Comparison of ENCODE assay signal across 1 cellular context in genomic region chr13:24747248-24748151, GRCh38.
TF ChIP-seq lines count a peak whose summit lies in the region.

No MANE protein-coding gene starts in this region.

TF ChIP-seq in H1, 55 proteins besides CTCF, POLR2A, EP300 and RAD21:
- TF ChIP-seq SUZ12 (IDR thresholded peaks at IDR 0.05; ENCODE audit: low read length) (peak; percentile 57), RFX5 (IDR thresholded peaks at IDR 0.05; ENCODE audit: borderline replicate concordance, low read depth, low read length) (no peak), SP1 (IDR thresholded peaks at IDR 0.05; ENCODE audit: low read depth, low read length) (no peak), EZH2 (IDR thresholded peaks at IDR 0.05; ENCODE audit: low read depth, low read length, severe bottlenecking) (peak; percentile 68), FOSL1 (IDR thresholded peaks at IDR 0.05; ENCODE audit: insufficient read depth, low read depth, low read length) (no peak), E2F6 (IDR thresholded peaks at IDR 0.05) (peak; percentile 88), TCF12 (IDR thresholded peaks at IDR 0.05; ENCODE audit: low read depth, low read length) (no peak), MAX (IDR thresholded peaks at IDR 0.05) (peak; percentile 85), GABPA (IDR thresholded peaks at IDR 0.05; ENCODE audit: borderline replicate concordance, insufficient read depth, low read length) (0 out of 2 replicates have a peak, but pooled peaks have one; percentile 24), KDM4A (IDR thresholded peaks at IDR 0.05; ENCODE audit: low read depth, low read length, severe bottlenecking) (peak; percentile 50), USF2 (IDR thresholded peaks at IDR 0.05; ENCODE audit: low read length) (no peak), POU5F1 (IDR thresholded peaks at IDR 0.05; ENCODE audit: low read depth, low read length) (no peak), POLR2AphosphoS5 (IDR thresholded peaks at IDR 0.05; ENCODE audit: low read depth, low read length) (no peak), RBBP5 (IDR thresholded peaks at IDR 0.05; ENCODE audit: borderline replicate concordance, low read depth, low read length) (0 out of 2 replicates have a peak, but pooled peaks have one; percentile 7)
TF ChIP-seq in H1: peak in this region for 7.
